ENCODE assay signal across 19 cellular contexts in the genomic region with DNA sequence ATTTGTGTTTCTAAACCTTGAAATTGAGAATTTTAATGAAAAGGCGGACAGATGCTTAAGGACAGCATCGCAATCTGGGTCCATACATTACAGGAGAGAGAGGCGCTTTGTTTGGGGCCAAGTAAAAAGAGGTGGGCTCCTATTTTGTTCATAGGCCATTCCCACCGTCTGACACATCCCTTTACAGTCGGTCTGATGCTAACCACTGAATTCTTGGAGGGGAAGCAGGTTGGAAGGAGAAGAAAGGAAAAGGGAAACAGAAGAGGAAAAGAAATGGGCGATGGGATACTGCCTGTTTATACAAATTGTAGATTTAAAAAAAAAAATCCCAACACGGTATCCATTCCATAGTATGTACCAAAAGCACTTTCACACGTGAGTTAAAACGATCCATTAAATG. TPM values are rescaled to one million over a fixed set of nuclear protein-coding genes. Genes with fewer than 3 reads are reported as not detected.
DNase-seq lines count a peak whose midpoint lies in the region; TF ChIP-seq lines count a peak whose summit lies in the region.
"Had no signal": no experiment of that assay in that cellular context is flagged by ENCODE, and none has a peak within 500 bp of the region (broad histone marks: within the 10 kb centered on the region; RNA-seq: fewer than 3 reads in every experiment).

No MANE protein-coding gene starts in this region.

- no peak for TF ChIP-seq CTCF in thyroid gland (IDR thresholded peaks at IDR 0.05)

- 84 to 85% methylated on average over 9 of the region's 9 CpGs for WGBS in thyroid gland, 2 donors

- no peaks in the 10 kb centered on the region for H3K9me3 ChIP-seq in muscle layer of duodenum (ENCODE audit: control insufficient read depth in 1 of 2, low read length in 2 of 2)
- H3K9me3 ChIP-seq in thyroid gland, result no peaks in the 10 kb centered on the region
- H3K9me3 ChIP-seq: adrenal gland, mucosa of descending colon, pancreas had no signal

- peaks cover 6 to 41% of the 10 kb centered on the region in 2 donors for H3K4me1 ChIP-seq in muscle layer of duodenum (ENCODE audit: control insufficient read depth in 1 of 2, insufficient read depth in 2 of 2, low read length in 2 of 2)
- peaks cover 68 to 76% of the 10 kb centered on the region in 2 donors for H3K4me1 ChIP-seq in thyroid gland

- peaks cover 0 to 9% of the 10 kb centered on the region in 2 donors for H3K36me3 ChIP-seq in muscle layer of duodenum (ENCODE audit: control insufficient read depth in 1 of 2, insufficient read depth in 2 of 2, low read length in 2 of 2)
- H3K36me3 ChIP-seq in thyroid gland, result no peaks in the 10 kb centered on the region
- H3K36me3 ChIP-seq: adrenal gland, pancreas had no signal

- intact Hi-C loops in thyroid gland (cut with DNase I), result no loop called here

- peak; percentile 39 for DNase-seq in DMS53 (lab: John Stamatoyannopoulos, UW)
- DNase-seq in DMS53 treated with DMSO at 0.1 percent for 48 hours (lab: John Stamatoyannopoulos, UW; ENCODE audit: unreplicated experiment), result no peak
- DNase-seq in thyroid gland, result no peak
- no peak for DNase-seq in C1 segment of cervical spinal cord (lab: John Stamatoyannopoulos, UW)
- DNase-seq in CD1c-positive myeloid dendritic cell (ENCODE audit: extremely low spot score), result no peak
- no peak for DNase-seq in SHP77 treated with DMSO at 0.1 percent for 48 hours (lab: John Stamatoyannopoulos, UW)
- DNase-seq: activated CD8-positive, alpha-beta memory T cell treated with anti-CD3 and anti-CD28 coated beads for 24 hours; adrenal gland; CD8-positive, alpha-beta T cell; EL; GOT3; mucosa of descending colon; NCI-H1694; NCI-H510A treated with DMSO at 0.1 percent for 48 hours; OCI-M1; pancreas had no signal

- H3K27ac ChIP-seq in cingulate gyrus (ENCODE audit: low read depth, low read length) (peak overlapping the region; percentile 60), muscle layer of duodenum (ENCODE audit: low read length) (peak overlapping the region; percentile 5), thyroid gland (peak overlapping the region; percentile 98 to 99 (median 99))
- H3K27ac ChIP-seq: 22Rv1 had no signal

- H3K27me3 ChIP-seq in muscle layer of duodenum (ENCODE audit: low read depth, low read length), result no peaks in the 10 kb centered on the region
- H3K27me3 ChIP-seq in thyroid gland, result no peaks in the 10 kb centered on the region
- H3K27me3 ChIP-seq: adrenal gland, pancreas had no signal

- H3K4me3 ChIP-seq in muscle layer of duodenum (ENCODE audit: low read depth in 1 of 2, low read length in 2 of 2) (no peak overlapping the region), thyroid gland (replicated peaks in 1 of 3) (no peak overlapping the region)
- H3K4me3 ChIP-seq: adrenal gland, mucosa of descending colon, pancreas had no signal

- TF ChIP-seq POLR2A in thyroid gland (IDR thresholded peaks at IDR 0.05), result no peak

RNA-seq across cellular contexts. Expression of a gene that starts 4.0 kb away (rescaled TPM):
- 10 to 100 TPM; 27.4 to 92.9 (median 45.5) TPM for total RNA-seq in thyroid gland

Comparison
In these comparisons a context has a peak if more than half of its experiments do, and no peak if none do; other contexts are left out.
1. H3K27ac ChIP-seq: peak in every context shown above with its lines; median percentile 99 in thyroid gland; 60 in cingulate gyrus; 5 in muscle layer of duodenum.